Comparison of ENCODE assay signal across 9 cellular contexts in the genomic region with DNA sequence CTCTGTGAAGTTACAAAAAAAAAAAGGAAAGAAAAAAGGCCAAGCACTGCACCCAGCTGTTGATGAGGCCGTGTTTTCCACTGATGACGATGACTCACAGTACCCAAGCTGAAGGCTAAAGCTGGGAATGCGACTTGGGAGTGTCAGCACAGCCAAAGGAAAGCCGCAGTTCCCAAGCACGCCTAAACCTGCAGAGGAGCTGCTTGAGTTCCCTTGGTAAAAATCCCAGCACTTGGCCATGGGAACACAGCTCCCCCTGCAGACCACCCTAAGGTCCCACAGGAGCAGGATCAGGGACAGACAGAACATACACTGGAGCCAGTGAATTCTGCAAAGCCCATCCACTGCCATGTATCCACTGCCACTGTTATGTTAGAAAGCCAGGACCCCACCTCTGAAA. TPM values are rescaled to one million over a fixed set of nuclear protein-coding genes. Genes with fewer than 3 reads are reported as not detected.
DNase-seq lines count a peak whose midpoint lies in the region; ATAC-seq and TF ChIP-seq lines count a peak whose summit lies in the region.
"Had no signal": no experiment of that assay in that cellular context is flagged by ENCODE, and none has a peak within 500 bp of the region (broad histone marks: within the 10 kb centered on the region; RNA-seq: fewer than 3 reads in every experiment).

No MANE protein-coding gene starts in this region.

- POLR2A ChIA-PET in CD4-positive, alpha-beta memory T cell (lab: Charles Lee; ENCODE audit: partially characterized antibody): no interaction called here
- POLR2A ChIA-PET in activated CD4-positive, alpha-beta T cell treated with anti-CD3 and anti-CD28 coated beads, Interleukin-2, amount 10 ng/mL, durations not matched to agents 7 days and 5 days (lab: Charles Lee): no interaction called here

- H3K4me3 Mint-ChIP-seq in CD4-positive, alpha-beta memory T cell: no peak overlapping the region
- no peak overlapping the region for H3K4me3 Mint-ChIP-seq in activated CD4-positive, alpha-beta T cell treated with anti-CD3 and anti-CD28 coated beads, Interleukin-2, amount 10 ng/mL, durations not matched to agents 7 days and 5 days

- H3K4me1 ChIP-seq in iPS DF 6.9 (ENCODE audit: control insufficient read depth, insufficient read depth, low read length) (0 out of 2 replicates have a peak, but pooled peaks cover 2% of the 10 kb centered on the region), testis (no peaks in the 10 kb centered on the region)
- H3K4me1 ChIP-seq in CD4-positive, alpha-beta memory T cell (ENCODE audit: insufficient read depth, low read length): no peaks in the 10 kb centered on the region

- no peak overlapping the region for H3K27ac Mint-ChIP-seq in CD4-positive, alpha-beta memory T cell
- H3K27ac Mint-ChIP-seq in activated CD4-positive, alpha-beta T cell treated with anti-CD3 and anti-CD28 coated beads, Interleukin-2, amount 10 ng/mL, durations not matched to agents 7 days and 5 days: no peak overlapping the region

- H3K9me3 Mint-ChIP-seq in CD4-positive, alpha-beta memory T cell: no peaks in the 10 kb centered on the region
- H3K9me3 Mint-ChIP-seq in activated CD4-positive, alpha-beta T cell treated with anti-CD3 and anti-CD28 coated beads, Interleukin-2, amount 10 ng/mL, durations not matched to agents 7 days and 5 days: peaks cover 2% of the 10 kb centered on the region

- peak; percentile 23 for DNase-seq in DMS79 (lab: John Stamatoyannopoulos, UW)
- no peak for DNase-seq in LNCaP clone FGC (ENCODE audit: low read depth)
- peak; percentile 85 for DNase-seq in astrocyte of the cerebellum (ENCODE audit: low read depth)
- peak; percentile 79 for DNase-seq in iPS DF 6.9 (ENCODE audit: low read depth, low spot score)
- peak; percentile 50 for DNase-seq in testis
- DNase-seq in CD4-positive, alpha-beta memory T cell: no peak
- no peak for DNase-seq in activated CD4-positive, alpha-beta T cell treated with anti-CD3 and anti-CD28 coated beads, Interleukin-2, amount 10 ng/mL, durations not matched to agents 7 days and 5 days

- WGBS in iPS DF 6.9 (ENCODE audit: insufficient coverage, insufficient read length): no CpG with 5 or more reads among the region's 5 CpGs
- WGBS in testis, 2 donors: 36 to 39% methylated on average over 5 of the region's 5 CpGs

- H3K27me3 ChIP-seq in iPS DF 6.9 (ENCODE audit: control insufficient read depth, insufficient read depth, low read length) (no peaks in the 10 kb centered on the region), testis (no peaks in the 10 kb centered on the region)
- no peaks in the 10 kb centered on the region for H3K27me3 ChIP-seq in CD4-positive, alpha-beta memory T cell (ENCODE audit: insufficient read depth, low read length)

- H3K27ac ChIP-seq in iPS DF 6.9 (ENCODE audit: low read length) (no peak overlapping the region), testis (no peak overlapping the region)
- no peak overlapping the region for H3K27ac ChIP-seq in CD4-positive, alpha-beta memory T cell (ENCODE audit: low read depth, low read length)
- H3K27ac ChIP-seq: KMS-11 had no signal

- H3K27me3 Mint-ChIP-seq in CD4-positive, alpha-beta memory T cell: no peaks in the 10 kb centered on the region
- H3K27me3 Mint-ChIP-seq in activated CD4-positive, alpha-beta T cell treated with anti-CD3 and anti-CD28 coated beads, Interleukin-2, amount 10 ng/mL, durations not matched to agents 7 days and 5 days: no peaks in the 10 kb centered on the region

- no peak for TF ChIP-seq POLR2A in testis (IDR thresholded peaks at IDR 0.05)

- H3K4me3 ChIP-seq in LNCaP clone FGC (ENCODE audit: low read depth, low read length): no peak overlapping the region
- no peak overlapping the region for H3K4me3 ChIP-seq in astrocyte of the cerebellum (ENCODE audit: low read depth, low read length)
- H3K4me3 ChIP-seq in iPS DF 6.9 (ENCODE audit: low read length): no peak overlapping the region
- H3K4me3 ChIP-seq in testis: no peak overlapping the region
- no peak overlapping the region for H3K4me3 ChIP-seq in CD4-positive, alpha-beta memory T cell (ENCODE audit: low read length in 2 of 2)

- H3K9me3 ChIP-seq in iPS DF 6.9 (ENCODE audit: control insufficient read depth, insufficient read depth, low read length): no peaks in the 10 kb centered on the region
- H3K9me3 ChIP-seq in testis: no peaks in the 10 kb centered on the region
- no peaks in the 10 kb centered on the region for H3K9me3 ChIP-seq in CD4-positive, alpha-beta memory T cell (ENCODE audit: control insufficient read depth in 1 of 2, low read length in 2 of 2)

- H3K36me3 ChIP-seq in iPS DF 6.9 (ENCODE audit: control insufficient read depth, insufficient read depth, low read length): no peaks in the 10 kb centered on the region
- no peaks in the 10 kb centered on the region for H3K36me3 ChIP-seq in testis (ENCODE audit: low read depth, missing control alignments)
- H3K36me3 ChIP-seq in CD4-positive, alpha-beta memory T cell (ENCODE audit: insufficient read depth, low read length): peaks cover 8% of the 10 kb centered on the region

- H3K36me3 Mint-ChIP-seq in CD4-positive, alpha-beta memory T cell: peaks cover 69 to 76% of the 10 kb centered on the region in 2 donors
- peaks cover 16% of the 10 kb centered on the region for H3K36me3 Mint-ChIP-seq in activated CD4-positive, alpha-beta T cell treated with anti-CD3 and anti-CD28 coated beads, Interleukin-2, amount 10 ng/mL, durations not matched to agents 7 days and 5 days (ENCODE audit: low read depth)

- intact Hi-C loops in testis (cut with DNase I; ENCODE audit: low total_unique reads): loop anchor here (10.0 kb wide), 1 partner anchor 238 kb away; a partner anchor contains a TSS
- intact Hi-C loops in CD4-positive, alpha-beta memory T cell (cut with micrococcal nuclease): loop anchor here (10.0 kb wide), 1 partner anchor 588 kb away; a partner anchor contains a TSS

- no peak for ATAC-seq in HG03457 (IDR thresholded peaks at IDR 0.05; ENCODE audit: unreplicated experiment)

- peaks cover 0 to 2% (median 0%) of the 10 kb centered on the region in 4 donors for H3K4me1 Mint-ChIP-seq in CD4-positive, alpha-beta memory T cell
- H3K4me1 Mint-ChIP-seq in activated CD4-positive, alpha-beta T cell treated with anti-CD3 and anti-CD28 coated beads, Interleukin-2, amount 10 ng/mL, durations not matched to agents 7 days and 5 days: no peaks in the 10 kb centered on the region

- in situ Hi-C loops in astrocyte of the cerebellum (cut with HindIII; ENCODE audit: low sequenced_read_pairs): no loop called here

- TF ChIP-seq CTCF in LNCaP clone FGC (IDR thresholded peaks at IDR 0.05; ENCODE audit: control insufficient read depth, extremely low read depth, insufficient read depth) (peak; percentile 51), astrocyte of the cerebellum (IDR thresholded peaks at IDR 0.05; ENCODE audit: low read depth, low read length, missing control alignments) (peak; percentile 95), testis (IDR thresholded peaks at IDR 0.05) (peak; percentile 23 to 44 (median 39))

- CTCF ChIA-PET in CD4-positive, alpha-beta memory T cell (lab: Charles Lee; ENCODE audit: partially characterized antibody): interaction anchor here (1.1 to 2.2 kb wide), 3 partner anchors 14 to 242 kb away, joined by 3 to 6 read pairs (median 4); no protein-coding TSS in a partner anchor
- CTCF ChIA-PET in activated CD4-positive, alpha-beta T cell treated with anti-CD3 and anti-CD28 coated beads, Interleukin-2, amount 10 ng/mL, durations not matched to agents 7 days and 5 days (lab: Charles Lee): interaction anchor here (0.7 to 1.3 kb wide), 3 partner anchors 17 to 242 kb away, joined by 4 to 5 read pairs (median 5); no protein-coding TSS in a partner anchor

RNA-seq across cellular contexts. Expression of a gene that starts 39.9 kb away (rescaled TPM):
- total RNA-seq in testis: 10 to 100 TPM; 12.5 to 23.1 TPM
- polyA plus RNA-seq in testis (ENCODE audit: insufficient read depth, low read depth, low replicate concordance): 37.5 TPM
- total RNA-seq in CD4-positive, alpha-beta memory T cell: 10 to 100 TPM; 46.2 to 54.1 TPM
- polyA plus RNA-seq in CD4-positive, alpha-beta memory T cell: 10 to 100 TPM; 73.3 to 82.7 TPM
- total RNA-seq in activated CD4-positive, alpha-beta T cell treated with anti-CD3 and anti-CD28 coated beads, Interleukin-2, amount 10 ng/mL, durations not matched to agents 7 days and 5 days: 10 to 100 TPM; 33.7 to 33.9 TPM

Comparison
In these comparisons a context has a peak if more than half of its experiments do, and no peak if none do; other contexts are left out.
1. DNase-seq: peak in DMS79 (single experiment), astrocyte of the cerebellum (single experiment), iPS DF 6.9 (single experiment) and testis (single experiment); none in LNCaP clone FGC (single experiment), CD4-positive, alpha-beta memory T cell (0 of 5) and activated CD4-positive, alpha-beta T cell treated with anti-CD3 and anti-CD28 coated beads, Interleukin-2, amount 10 ng/mL, durations not matched to agents 7 days and 5 days (single experiment).
2. CTCF ChIP-seq: peak in every context shown above with its lines; median percentile 95 in astrocyte of the cerebellum; 51 in LNCaP clone FGC; 39 in testis.